Comparison of ENCODE assay signal across 6 cellular contexts in genomic region chr18:39191058-39191457, GRCh38.
"Had no signal": no experiment of that assay in that cellular context is flagged by ENCODE, and none has a peak within 500 bp of the region (broad histone marks: within the 10 kb centered on the region; RNA-seq: fewer than 3 reads in every experiment).

No MANE protein-coding gene starts in this region.

- DNase-seq: Karpas-422, KG1 had no signal

- H3K27ac ChIP-seq: HL-60, KMS-11 had no signal

- FAIRE-seq: HTR-8/SVneo, K562 had no signal

- H3K4me3 ChIP-seq: K562 had no signal

- H3K4me2 ChIP-seq: KMS-11 had no signal

- ATAC-seq: K562 had no signal

- H3K9ac ChIP-seq: KMS-11 had no signal
